Comparison of ENCODE assay signal across 25 cellular contexts in the genomic region with DNA sequence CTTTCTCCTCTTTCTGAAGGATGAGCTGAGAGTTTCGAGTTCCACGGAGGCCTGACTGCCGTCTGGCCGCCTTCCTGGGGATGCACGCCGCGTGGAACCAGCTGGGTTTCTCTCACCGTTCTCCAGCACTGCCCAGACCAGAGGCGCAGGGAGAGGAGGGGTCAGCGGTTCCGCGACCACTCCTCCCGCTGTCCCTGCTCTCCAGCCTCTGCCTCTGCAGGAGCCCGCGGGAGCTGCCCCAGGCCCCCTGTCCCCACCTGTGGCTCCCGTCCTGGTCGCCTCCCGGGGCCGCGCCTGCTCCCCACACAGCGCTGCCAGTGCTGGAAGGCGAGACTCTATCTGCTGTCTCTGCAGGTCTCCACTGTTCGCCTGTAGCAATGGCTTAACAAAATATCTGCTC.
"Had no signal": no experiment of that assay in that cellular context is flagged by ENCODE, and none has a peak within 500 bp of the region (broad histone marks: within the 10 kb centered on the region; RNA-seq: fewer than 3 reads in every experiment).

No MANE protein-coding gene starts in this region.

- DNase-seq: activated CD4-positive, alpha-beta T cell treated with anti-CD3 and anti-CD28 coated beads for 36 hours; activated CD4-positive, alpha-beta T cell treated with anti-CD3 and anti-CD28 coated beads, Interleukin-2, amount 50 U/mL, for 48 hours; activated gamma-delta T cell treated with Interleukin-2 at 50 U/mL for 16 hours; brain microvascular endothelial cell; caudate nucleus; dermis blood vessel endothelial cell; effector memory CD4-positive, alpha-beta T cell; glutamatergic neuron; mesendoderm; naive B cell; pancreas; small intestine; stimulated activated CD4-positive, alpha-beta T cell treated with anti-CD3 and anti-CD28 coated beads, Interleukin-15, amount 100 ng/mL, for 24 hours; stomach; T-helper 9 cell; uterus had no signal

- H3K4me3 ChIP-seq: adrenal gland, ascending aorta, esophagus muscularis mucosa, hepatocyte, pancreas, right lobe of liver, stomach, suprapubic skin, tibial nerve, uterus had no signal

- ATAC-seq: activated CD4-positive, alpha-beta T cell treated with anti-CD3 and anti-CD28 coated beads for 36 hours; pancreas; stimulated activated memory B cell treated with anti-CD40 and anti-IgM and Interleukin-4, amounts not matched to agents 10 μg/mL and 1 μg/mL and 100 μg/mL, for 72 hours had no signal

- H3K36me3 Mint-ChIP-seq: naive B cell; stimulated activated memory B cell treated with anti-CD40 and anti-IgM and Interleukin-4, amounts not matched to agents 10 μg/mL and 1 μg/mL and 100 μg/mL, for 72 hours had no signal

- H3K27me3 ChIP-seq: adrenal gland, ascending aorta, brain microvascular endothelial cell, hepatocyte, pancreas, right lobe of liver, tibial nerve, uterus had no signal

- H3K9me3 ChIP-seq: adrenal gland, pancreas, right lobe of liver, suprapubic skin, uterus had no signal

- H3K27ac ChIP-seq: ascending aorta, brain microvascular endothelial cell, esophagus muscularis mucosa, hepatocyte, pancreas, right lobe of liver, stomach, suprapubic skin, tibial nerve, uterus had no signal

- H3K36me3 ChIP-seq: adrenal gland, ascending aorta, brain microvascular endothelial cell, esophagus muscularis mucosa, pancreas, right lobe of liver, stomach, suprapubic skin, tibial nerve, uterus had no signal

- H3K4me1 ChIP-seq: adrenal gland, ascending aorta, esophagus muscularis mucosa, pancreas, right lobe of liver, stomach, suprapubic skin, uterus had no signal

- H3K27ac Mint-ChIP-seq: activated CD4-positive, alpha-beta T cell treated with anti-CD3 and anti-CD28 coated beads for 36 hours; activated naive CD4-positive, alpha-beta T cell treated with anti-CD3 and anti-CD28 coated beads, Interleukin-2, amount 50 U/mL, for 24 hours; naive B cell; stimulated activated memory B cell treated with anti-CD40 and anti-IgM and Interleukin-4, amounts not matched to agents 10 μg/mL and 1 μg/mL and 100 μg/mL, for 72 hours had no signal

- H3K9me3 Mint-ChIP-seq: activated naive CD4-positive, alpha-beta T cell treated with anti-CD3 and anti-CD28 coated beads, Interleukin-2, amount 50 U/mL, for 24 hours had no signal

- H3K4me1 Mint-ChIP-seq: activated CD4-positive, alpha-beta T cell treated with anti-CD3 and anti-CD28 coated beads for 36 hours; activated naive CD4-positive, alpha-beta T cell treated with anti-CD3 and anti-CD28 coated beads, Interleukin-2, amount 50 U/mL, for 24 hours; stimulated activated memory B cell treated with anti-CD40 and anti-IgM and Interleukin-4, amounts not matched to agents 10 μg/mL and 1 μg/mL and 100 μg/mL, for 72 hours had no signal

- H3K4me3 Mint-ChIP-seq: activated CD4-positive, alpha-beta T cell treated with anti-CD3 and anti-CD28 coated beads for 36 hours; activated naive CD4-positive, alpha-beta T cell treated with anti-CD3 and anti-CD28 coated beads, Interleukin-2, amount 50 U/mL, for 24 hours; naive B cell; stimulated activated memory B cell treated with anti-CD40 and anti-IgM and Interleukin-4, amounts not matched to agents 10 μg/mL and 1 μg/mL and 100 μg/mL, for 72 hours had no signal
